Comparison of ENCODE assay signal across 28 cellular contexts in the genomic region with DNA sequence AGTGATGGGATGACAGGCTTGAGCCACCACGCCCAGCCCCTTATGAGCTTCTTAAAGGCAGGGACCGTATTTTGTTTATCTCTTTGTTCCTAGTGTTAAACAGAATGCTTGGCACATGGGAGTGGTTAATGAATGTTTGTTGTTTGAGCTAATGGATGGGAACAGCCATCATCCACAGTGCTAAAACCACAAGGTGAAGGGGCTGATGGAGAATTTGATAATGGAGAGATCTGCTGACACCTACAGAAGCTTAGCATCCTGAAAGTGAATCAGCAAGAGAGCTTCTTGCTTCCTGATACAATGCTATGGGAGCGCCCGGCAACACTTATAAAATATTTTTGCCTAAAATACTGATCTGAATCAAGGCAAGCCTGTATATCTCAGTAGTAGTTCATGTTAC. TPM values are rescaled to one million over a fixed set of nuclear protein-coding genes. Genes with fewer than 3 reads are reported as not detected.
"Had no signal": no experiment of that assay in that cellular context is flagged by ENCODE, and none has a peak within 500 bp of the region (broad histone marks: within the 10 kb centered on the region; RNA-seq: fewer than 3 reads in every experiment).

No MANE protein-coding gene starts in this region.

- H3K27me3 ChIP-seq: ascending aorta, brain microvascular endothelial cell, foreskin keratinocyte had no signal

- H3K36me3 Mint-ChIP-seq: activated naive CD4-positive, alpha-beta T cell treated with anti-CD3 and anti-CD28 coated beads, Interleukin-2, amount 10 ng/mL, durations not matched to agents 7 days and 5 days; activated naive CD4-positive, alpha-beta T cell treated with anti-CD3 and anti-CD28 coated beads, Interleukin-2, amount 50 U/mL, for 72 hours; activated naive CD8-positive, alpha-beta T cell treated with anti-CD3 and anti-CD28 coated beads, Interleukin-2, amount 10 ng/mL, durations not matched to agents 7 days and 5 days had no signal

- H3K27ac ChIP-seq: ascending aorta, brain microvascular endothelial cell, coronary artery, dorsolateral prefrontal cortex, esophagus muscularis mucosa, foreskin keratinocyte, gastrocnemius medialis, heart left ventricle had no signal

- H3K27ac Mint-ChIP-seq: activated CD4-positive, alpha-beta memory T cell treated with anti-CD3 and anti-CD28 coated beads, Interleukin-2, amount 10 ng/mL, durations not matched to agents 7 days and 5 days; activated CD4-positive, alpha-beta T cell treated with anti-CD3 and anti-CD28 coated beads, Interleukin-2, amount 10 ng/mL, durations not matched to agents 7 days and 5 days; activated naive CD4-positive, alpha-beta T cell treated with anti-CD3 and anti-CD28 coated beads, Interleukin-2, amount 10 ng/mL, durations not matched to agents 7 days and 5 days; activated naive CD4-positive, alpha-beta T cell treated with anti-CD3 and anti-CD28 coated beads, Interleukin-2, amount 50 U/mL, for 72 hours; activated naive CD8-positive, alpha-beta T cell treated with anti-CD3 and anti-CD28 coated beads, Interleukin-2, amount 10 ng/mL, durations not matched to agents 7 days and 5 days; activated T-cell treated with anti-CD3 and anti-CD28 coated beads, Interleukin-2, amount 50 U/mL, for 24 hours; activated T-cell treated with anti-CD3 and anti-CD28 coated beads, Interleukin-2, amount 50 U/mL, for 72 hours; dendritic cell treated with granulocyte-macrophage colony-stimulating factor and Interleukin-4, amounts not matched to agents 40 ng/mL and 50 ng/mL, for 4 days; endodermal cell had no signal

- H3K27me3 Mint-ChIP-seq: activated CD4-positive, alpha-beta T cell treated with anti-CD3 and anti-CD28 coated beads, Interleukin-2, amount 10 ng/mL, durations not matched to agents 7 days and 5 days had no signal

- H3K9me3 ChIP-seq: ascending aorta, esophagus muscularis mucosa, gastrocnemius medialis, heart left ventricle had no signal

- DNase-seq: activated CD4-positive, alpha-beta memory T cell treated with anti-CD3 and anti-CD28 coated beads, Interleukin-2, amount 10 ng/mL, durations not matched to agents 7 days and 5 days; activated CD4-positive, alpha-beta T cell treated with anti-CD3 and anti-CD28 coated beads for 1 hour; activated CD4-positive, alpha-beta T cell treated with anti-CD3 and anti-CD28 coated beads for 4 hours; activated CD4-positive, alpha-beta T cell treated with anti-CD3 and anti-CD28 coated beads, Interleukin-2, amount 10 ng/mL, durations not matched to agents 7 days and 5 days; activated CD4-positive, alpha-beta T cell treated with anti-CD3 and anti-CD28 coated beads, Interleukin-2, amount 50 U/mL, for 4 hours; activated CD8-positive, alpha-beta memory T cell treated with anti-CD3 and anti-CD28 coated beads, Interleukin-2, amount 50 U/mL, for 48 hours; activated gamma-delta T cell; activated naive CD4-positive, alpha-beta T cell; activated naive CD4-positive, alpha-beta T cell treated with anti-CD3 and anti-CD28 coated beads, Interleukin-2, amount 10 ng/mL, durations not matched to agents 7 days and 5 days; activated naive CD8-positive, alpha-beta T cell treated with anti-CD3 and anti-CD28 coated beads, Interleukin-2, amount 10 ng/mL, durations not matched to agents 7 days and 5 days; activated T-cell treated with anti-CD3 and anti-CD28 coated beads for 4 hours; activated T-cell treated with anti-CD3 and anti-CD28 coated beads, Interleukin-2, amount 50 U/mL, for 24 hours; activated T-cell treated with anti-CD3 and anti-CD28 coated beads, Interleukin-2, amount 50 U/mL, for 72 hours; brain microvascular endothelial cell; dorsolateral prefrontal cortex; effector memory CD4-positive, alpha-beta T cell; endodermal cell; foreskin keratinocyte; gastrocnemius medialis; glutamatergic neuron; heart left ventricle; T-helper 2 cell had no signal

- H3K4me1 ChIP-seq: ascending aorta, esophagus muscularis mucosa, gastrocnemius medialis, heart left ventricle had no signal

- H3K36me3 ChIP-seq: ascending aorta, brain microvascular endothelial cell, esophagus muscularis mucosa, gastrocnemius medialis, heart left ventricle had no signal

- ATAC-seq: activated naive CD4-positive, alpha-beta T cell treated with anti-CD3 and anti-CD28 coated beads, Interleukin-2, amount 50 U/mL, for 72 hours; activated T-cell treated with anti-CD3 and anti-CD28 coated beads, Interleukin-2, amount 50 U/mL, for 72 hours; foreskin keratinocyte; gastrocnemius medialis; heart left ventricle had no signal

- H3K4me1 Mint-ChIP-seq: activated CD4-positive, alpha-beta T cell treated with anti-CD3 and anti-CD28 coated beads, Interleukin-2, amount 10 ng/mL, durations not matched to agents 7 days and 5 days; activated naive CD4-positive, alpha-beta T cell treated with anti-CD3 and anti-CD28 coated beads, Interleukin-2, amount 10 ng/mL, durations not matched to agents 7 days and 5 days; activated naive CD8-positive, alpha-beta T cell treated with anti-CD3 and anti-CD28 coated beads, Interleukin-2, amount 10 ng/mL, durations not matched to agents 7 days and 5 days had no signal

- H3K4me3 ChIP-seq: ascending aorta, coronary artery, dorsolateral prefrontal cortex, esophagus muscularis mucosa, gastrocnemius medialis, heart left ventricle had no signal

- H3K9me3 Mint-ChIP-seq: activated CD4-positive, alpha-beta memory T cell treated with anti-CD3 and anti-CD28 coated beads, Interleukin-2, amount 10 ng/mL, durations not matched to agents 7 days and 5 days; activated CD4-positive, alpha-beta T cell treated with anti-CD3 and anti-CD28 coated beads, Interleukin-2, amount 10 ng/mL, durations not matched to agents 7 days and 5 days; activated naive CD4-positive, alpha-beta T cell treated with anti-CD3 and anti-CD28 coated beads, Interleukin-2, amount 10 ng/mL, durations not matched to agents 7 days and 5 days; activated naive CD4-positive, alpha-beta T cell treated with anti-CD3 and anti-CD28 coated beads, Interleukin-2, amount 50 U/mL, for 72 hours; activated naive CD8-positive, alpha-beta T cell treated with anti-CD3 and anti-CD28 coated beads, Interleukin-2, amount 10 ng/mL, durations not matched to agents 7 days and 5 days; activated T-cell treated with anti-CD3 and anti-CD28 coated beads, Interleukin-2, amount 50 U/mL, for 24 hours; activated T-cell treated with anti-CD3 and anti-CD28 coated beads, Interleukin-2, amount 50 U/mL, for 72 hours; central memory CD8-positive, alpha-beta T cell; dendritic cell treated with granulocyte-macrophage colony-stimulating factor and Interleukin-4, amounts not matched to agents 40 ng/mL and 50 ng/mL, for 4 days; endodermal cell had no signal

- H3K4me3 Mint-ChIP-seq: activated CD4-positive, alpha-beta memory T cell treated with anti-CD3 and anti-CD28 coated beads, Interleukin-2, amount 10 ng/mL, durations not matched to agents 7 days and 5 days; activated CD4-positive, alpha-beta T cell treated with anti-CD3 and anti-CD28 coated beads, Interleukin-2, amount 10 ng/mL, durations not matched to agents 7 days and 5 days; activated naive CD4-positive, alpha-beta T cell treated with anti-CD3 and anti-CD28 coated beads, Interleukin-2, amount 10 ng/mL, durations not matched to agents 7 days and 5 days; activated naive CD8-positive, alpha-beta T cell treated with anti-CD3 and anti-CD28 coated beads, Interleukin-2, amount 10 ng/mL, durations not matched to agents 7 days and 5 days; activated T-cell treated with anti-CD3 and anti-CD28 coated beads, Interleukin-2, amount 50 U/mL, for 24 hours; activated T-cell treated with anti-CD3 and anti-CD28 coated beads, Interleukin-2, amount 50 U/mL, for 72 hours; central memory CD8-positive, alpha-beta T cell; dendritic cell treated with granulocyte-macrophage colony-stimulating factor and Interleukin-4, amounts not matched to agents 40 ng/mL and 50 ng/mL, for 4 days; endodermal cell had no signal

RNA-seq across cellular contexts. Expression of a gene that starts 8.5 kb away (rescaled TPM):
- total RNA-seq: ascending aorta had no signal
